22 cellular contexts compared by ENCODE assay signal in genomic region chr6:44008821-44009370, GRCh38.
"Had no signal": no experiment of that assay in that cellular context is flagged by ENCODE, and none has a peak within 500 bp of the region (broad histone marks: within the 10 kb centered on the region; RNA-seq: fewer than 3 reads in every experiment).

No MANE protein-coding gene starts in this region.

- FAIRE-seq: kidney, pancreas had no signal

- H3K4me3 ChIP-seq: cardiac muscle cell, left lung, mucosa of descending colon, neural progenitor cell, pancreas, right lobe of liver, tibial nerve, uterus had no signal

- H3K36me3 ChIP-seq: cardiac muscle cell, left lung, neural progenitor cell, pancreas, right lobe of liver, tibial nerve, uterus had no signal

- H3K9me3 ChIP-seq: mucosa of descending colon, pancreas, right lobe of liver, uterus had no signal

- H3K4me1 ChIP-seq: pancreas, right lobe of liver, uterus had no signal

- H3K27ac ChIP-seq: cardiac muscle cell, foreskin keratinocyte, left lung, neural progenitor cell, pancreas, right lobe of liver, tibial nerve had no signal

- ATAC-seq: activated CD8-positive, alpha-beta T cell treated with anti-CD3 and anti-CD28 coated beads, Interleukin-2, amount 10 ng/mL, durations not matched to agents 7 days and 5 days; foreskin keratinocyte; left lung; mucosa of descending colon; pancreas; right lobe of liver; stimulated activated naive B cell treated with anti-CD40 and anti-IgM and Interleukin-4, amounts not matched to agents 10 μg/mL and 1 μg/mL and 100 μg/mL, for 72 hours; WTC11 had no signal

- H3K27me3 ChIP-seq: cardiac muscle cell, pancreas, right lobe of liver, tibial nerve, uterus had no signal

- H2AFZ ChIP-seq: neural progenitor cell had no signal

- H3K4me2 ChIP-seq: neural progenitor cell had no signal

- DNase-seq: activated CD4-positive, alpha-beta T cell treated with anti-CD3 and anti-CD28 coated beads, Interleukin-2, amount 10 ng/mL, durations not matched to agents 24 days and 14 days; activated CD8-positive, alpha-beta T cell treated with anti-CD3 and anti-CD28 coated beads, Interleukin-2, amount 10 ng/mL, durations not matched to agents 7 days and 5 days; activated gamma-delta T cell treated with Interleukin-2 at 50 U/mL for 16 hours; activated naive CD8-positive, alpha-beta T cell treated with anti-CD3 and anti-CD28 coated beads for 36 hours; activated T-cell treated with anti-CD3 and anti-CD28 coated beads, Interleukin-2, amount 50 U/mL, for 48 hours; amygdala; foreskin keratinocyte; kidney; left lung; mammary epithelial cell; mucosa of descending colon; naive B cell; stimulated activated naive B cell treated with anti-CD40 and anti-IgM and Interleukin-4, amounts not matched to agents 10 μg/mL and 1 μg/mL and 100 μg/mL, for 72 hours; SW 1271; T-helper 2 cell had no signal

- H3K9ac ChIP-seq: neural progenitor cell had no signal
